ENCODE assay signal across 14 cellular contexts in the genomic region with DNA sequence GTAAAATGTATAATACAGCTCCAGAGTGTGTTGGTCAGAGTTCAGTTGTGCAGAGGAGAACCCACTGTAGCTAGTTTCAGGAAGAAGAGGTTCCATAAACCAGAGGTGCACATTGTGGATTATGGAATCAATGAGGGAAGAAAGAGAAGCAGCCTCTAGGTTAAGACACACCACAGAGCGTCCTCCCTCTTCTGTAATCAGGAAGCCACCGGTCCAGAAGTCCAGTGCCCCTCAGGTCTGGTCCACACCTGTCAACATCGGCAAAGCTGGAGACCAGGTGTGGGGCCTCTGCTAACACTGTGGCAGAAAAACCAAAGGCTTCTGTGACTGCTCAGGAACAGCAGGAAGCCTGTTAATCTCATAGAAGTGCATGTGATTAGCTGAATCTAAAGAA. TPM values are rescaled to one million over a fixed set of nuclear protein-coding genes. Genes with fewer than 3 reads are reported as not detected.
A peak's percentile ranks its signal among the peaks of the same experiment; 100 is the strongest.
DNase-seq lines count a peak whose midpoint lies in the region; ATAC-seq and TF ChIP-seq lines count a peak whose summit lies in the region.
"Had no signal": no experiment of that assay in that cellular context is flagged by ENCODE, and none has a peak within 500 bp of the region (broad histone marks: within the 10 kb centered on the region; RNA-seq: fewer than 3 reads in every experiment).

No MANE protein-coding gene starts in this region.

- peaks cover 5% of the 10 kb centered on the region for H3K36me3 ChIP-seq in CD8-positive, alpha-beta memory T cell (ENCODE audit: insufficient read depth, low read length)
- H3K36me3 ChIP-seq in left lung (peaks cover 0 to 53% of the 10 kb centered on the region in 2 donors), skeletal muscle tissue (ENCODE audit: control insufficient read depth in 3 of 3, insufficient read depth in 3 of 3, low read length in 3 of 3) (peaks cover 9 to 14% (median 13%) of the 10 kb centered on the region in 3 donors), smooth muscle cell (ENCODE audit: low read depth) (no peaks in the 10 kb centered on the region)
- H3K36me3 ChIP-seq: cardiac muscle cell had no signal

- ATAC-seq in WTC11 = no peak
- no peak for ATAC-seq in left lung
- no peak for ATAC-seq in GM21619 (IDR thresholded peaks at IDR 0.05; ENCODE audit: unreplicated experiment)

- H3K4me2 ChIP-seq in smooth muscle cell = no peak overlapping the region

- no peak overlapping the region for H3K4me3 Mint-ChIP-seq in CD8-positive, alpha-beta memory T cell
- no peak overlapping the region for H3K4me3 Mint-ChIP-seq in WTC11
- H3K4me3 Mint-ChIP-seq: activated CD4-positive, alpha-beta memory T cell treated with anti-CD3 and anti-CD28 coated beads for 36 hours had no signal

- no peak overlapping the region for H3K4me3 ChIP-seq in CD8-positive, alpha-beta memory T cell (ENCODE audit: low read length)
- no peak overlapping the region for H3K4me3 ChIP-seq in left lung
- H3K4me3 ChIP-seq in skeletal muscle tissue (ENCODE audit: low read length in 3 of 3) = no peak overlapping the region
- no peak overlapping the region for H3K4me3 ChIP-seq in smooth muscle cell
- H3K4me3 ChIP-seq: BLaER1 treated with 17β-estradiol and CSF1 and Interleukin-3, amounts not matched to agents 10 nM and 100 nM; cardiac muscle cell had no signal

- peaks cover 8% of the 10 kb centered on the region for H3F3A ChIP-seq in smooth muscle cell (ENCODE audit: low read depth)

- DNase-seq in CD8-positive, alpha-beta memory T cell = no peak
- DNase-seq in WTC11 (ENCODE audit: low spot score) = no peak
- no peak for DNase-seq in left lung
- DNase-seq in posterior cingulate gyrus = no peak
- DNase-seq in activated CD4-positive, alpha-beta T cell treated with anti-CD3 and anti-CD28 coated beads for 48 hours = no peak
- DNase-seq in smooth muscle cell (lab: John Stamatoyannopoulos, UW; ENCODE audit: unreplicated experiment) = no peak
- DNase-seq: activated CD4-positive, alpha-beta memory T cell treated with anti-CD3 and anti-CD28 coated beads for 36 hours; activated effector memory CD4-positive, alpha-beta T cell treated with Interleukin-2 at 50 U/mL for 16 hours; KG1; stimulated activated CD4-positive, alpha-beta T cell treated with anti-CD3 and anti-CD28 coated beads, Interleukin-2, amount 100 ng/mL, for 24 hours had no signal

- no peak overlapping the region for H3K27ac ChIP-seq in CD8-positive, alpha-beta memory T cell (ENCODE audit: low read depth, low read length)
- H3K27ac ChIP-seq in left lung (peak overlapping the region; percentile 81 to 89), skeletal muscle tissue (ENCODE audit: low read depth, low read length) (peak overlapping the region; percentile 74), smooth muscle cell (ENCODE audit: low read depth) (no peak overlapping the region)
- H3K27ac ChIP-seq: BLaER1 treated with 17β-estradiol and CSF1 and Interleukin-3, amounts not matched to agents 10 nM and 100 nM had no signal

- H3K36me3 Mint-ChIP-seq in CD8-positive, alpha-beta memory T cell = peaks cover 0 to 89% (median 11%) of the 10 kb centered on the region in 3 donors
- H3K36me3 Mint-ChIP-seq in WTC11 = no peaks in the 10 kb centered on the region; the same call in 1 of the 2 replicates

- H3K9me3 Mint-ChIP-seq in CD8-positive, alpha-beta memory T cell = no peaks in the 10 kb centered on the region
- no peaks in the 10 kb centered on the region for H3K9me3 Mint-ChIP-seq in WTC11
- H3K9me3 Mint-ChIP-seq: activated CD4-positive, alpha-beta memory T cell treated with anti-CD3 and anti-CD28 coated beads for 36 hours had no signal

- H4K20me1 ChIP-seq in smooth muscle cell (ENCODE audit: low read depth) = peaks cover 6% of the 10 kb centered on the region

- no peaks in the 10 kb centered on the region for H3K4me1 ChIP-seq in CD8-positive, alpha-beta memory T cell (ENCODE audit: insufficient read depth, low read length)
- H3K4me1 ChIP-seq in left lung (peaks cover 30 to 55% of the 10 kb centered on the region in 2 donors), skeletal muscle tissue (ENCODE audit: control insufficient read depth in 3 of 3, insufficient read depth in 3 of 3, low read length in 3 of 3) (peaks cover 20 to 31% (median 25%) of the 10 kb centered on the region in 3 donors), smooth muscle cell (ENCODE audit: low read depth) (no peaks in the 10 kb centered on the region)

- H3K9ac ChIP-seq in skeletal muscle tissue (ENCODE audit: low read depth in 1 of 3, low read length in 3 of 3) (no peak overlapping the region), smooth muscle cell (ENCODE audit: low read depth) (no peak overlapping the region)

- 92% methylated on average over 3 of the region's 3 CpGs for WGBS in smooth muscle cell (ENCODE audit: low lambda C conversion rate)

- no peaks in the 10 kb centered on the region for H3K79me2 ChIP-seq in smooth muscle cell (ENCODE audit: low read depth)

- intact Hi-C loops in left lung (cut with DNase I) (no loop called here), posterior cingulate gyrus (cut with DNase I) (no loop called here)

- TF ChIP-seq CTCF in WTC11 (IDR thresholded peaks at IDR 0.05) (no peak), left lung (IDR thresholded peaks at IDR 0.05) (no peak), smooth muscle cell (IDR thresholded peaks at IDR 0.05; ENCODE audit: borderline replicate concordance, insufficient read depth, poor library complexity, severe bottlenecking) (no peak)

- peak overlapping the region in 5 of 8 donors; percentile 6 to 85 (median 27) for H3K27ac Mint-ChIP-seq in CD8-positive, alpha-beta memory T cell
- peak overlapping the region; percentile 57; the same call in 1 of the 2 replicates for H3K27ac Mint-ChIP-seq in WTC11
- H3K27ac Mint-ChIP-seq: activated CD4-positive, alpha-beta memory T cell treated with anti-CD3 and anti-CD28 coated beads for 36 hours had no signal

- H2AFZ ChIP-seq in smooth muscle cell (ENCODE audit: low read depth) = no peak overlapping the region

- H3K27me3 ChIP-seq in CD8-positive, alpha-beta memory T cell (ENCODE audit: insufficient read depth, low read length, poor library complexity, severe bottlenecking) = no peaks in the 10 kb centered on the region
- H3K27me3 ChIP-seq in left lung (no peaks in the 10 kb centered on the region), skeletal muscle tissue (ENCODE audit: control insufficient read depth in 3 of 3, insufficient read depth in 3 of 3, low read length in 3 of 3) (no peaks in the 10 kb centered on the region), smooth muscle cell (ENCODE audit: low read depth) (no peaks in the 10 kb centered on the region)
- H3K27me3 ChIP-seq: BLaER1 treated with 17β-estradiol and CSF1 and Interleukin-3, amounts not matched to agents 10 nM and 100 nM; cardiac muscle cell had no signal

- peaks cover 4 to 17% (median 5%) of the 10 kb centered on the region in 3 donors for H3K4me1 Mint-ChIP-seq in CD8-positive, alpha-beta memory T cell
- peaks cover 50% of the 10 kb centered on the region for H3K4me1 Mint-ChIP-seq in WTC11

- no peaks in the 10 kb centered on the region for H3K27me3 Mint-ChIP-seq in CD8-positive, alpha-beta memory T cell
- H3K27me3 Mint-ChIP-seq in WTC11 (ENCODE audit: low read depth) = no peaks in the 10 kb centered on the region
- H3K27me3 Mint-ChIP-seq: activated CD4-positive, alpha-beta memory T cell treated with anti-CD3 and anti-CD28 coated beads for 36 hours had no signal

- no peaks in the 10 kb centered on the region for H3K9me3 ChIP-seq in CD8-positive, alpha-beta memory T cell (ENCODE audit: low read length)
- H3K9me3 ChIP-seq in left lung (no peaks in the 10 kb centered on the region), skeletal muscle tissue (ENCODE audit: control insufficient read depth in 3 of 3, low read length in 3 of 3) (no peaks in the 10 kb centered on the region), smooth muscle cell (replicated peaks; ENCODE audit: low read depth) (no peaks in the 10 kb centered on the region)

- POLR2A ChIA-PET in CD8-positive, alpha-beta memory T cell (lab: Charles Lee) = no interaction called here
- POLR2A ChIA-PET in WTC11 (lab: Charles Lee) = no interaction called here

- CTCF ChIA-PET in CD8-positive, alpha-beta memory T cell (lab: Charles Lee) = interaction anchor here (1.0 to 2.0 kb wide), 4 partner anchors 11 to 251 kb away, joined by 3 to 9 read pairs (median 6); no protein-coding TSS in a partner anchor
- CTCF ChIA-PET in WTC11 (lab: Charles Lee) = interaction anchor here (2.0 to 3.5 kb wide), 5 partner anchors 18 to 270 kb away, joined by 7 to 34 read pairs (median 14); no protein-coding TSS in a partner anchor

TF ChIP-seq in WTC11, 78 proteins besides CTCF, POLR2A, EP300 and RAD21 (continues in another document):
- TF ChIP-seq ZNF512 (CRISPR knock-in tag; IDR thresholded peaks at IDR 0.05; ENCODE audit: borderline replicate concordance) (no peak), ZNF396 (CRISPR knock-in tag; IDR thresholded peaks at IDR 0.05; ENCODE audit: borderline replicate concordance) (no peak), E2F5 (CRISPR knock-in tag; IDR thresholded peaks at IDR 0.05) (no peak)

RNA-seq across cellular contexts. Expression of gene LIMD2, which starts 23.4 kb away (rescaled TPM):
- 100 to 1,000 TPM; 236 to 240 TPM for total RNA-seq in CD8-positive, alpha-beta memory T cell
- polyA plus RNA-seq in CD8-positive, alpha-beta memory T cell = 495 TPM
- total RNA-seq in WTC11 (2021) = 83.4 to 91.8 TPM (median 88.4 TPM) in 3 replicates
- 10 to 100 TPM; 19.1 to 30.7 TPM for total RNA-seq in left lung
- 3.7 TPM for total RNA-seq in skeletal muscle tissue
- 40.7 and 47.9 TPM in 2 replicates for total RNA-seq in smooth muscle cell
- 110 and 124 TPM in 2 replicates for polyA plus RNA-seq in smooth muscle cell

RNA-seq across cellular contexts. Expression of gene MAP3K3, which starts 54.3 kb away (rescaled TPM):
- total RNA-seq in CD8-positive, alpha-beta memory T cell = 10 to 100 TPM; 34.7 to 35.8 TPM
- polyA plus RNA-seq in CD8-positive, alpha-beta memory T cell = 50.3 TPM
- 21.8 to 25.7 TPM (median 22.5 TPM) in 3 replicates for total RNA-seq in WTC11 (2021)
- 10 to 100 TPM; 44.2 to 58.3 TPM for total RNA-seq in left lung
- total RNA-seq in skeletal muscle tissue = 25.1 TPM
- 16.0 and 17.3 TPM in 2 replicates for total RNA-seq in smooth muscle cell
- polyA plus RNA-seq in smooth muscle cell = 23.6 and 23.8 TPM in 2 replicates

Comparison
In these comparisons a context has a peak if more than half of its experiments do, and no peak if none do; other contexts are left out.
1. H3K27ac ChIP-seq: peak in left lung (2 of 2) and skeletal muscle tissue (single experiment); none in CD8-positive, alpha-beta memory T cell (single experiment) and smooth muscle cell (single experiment).